Comparison of ENCODE assay signal across 14 cellular contexts in the genomic region with DNA sequence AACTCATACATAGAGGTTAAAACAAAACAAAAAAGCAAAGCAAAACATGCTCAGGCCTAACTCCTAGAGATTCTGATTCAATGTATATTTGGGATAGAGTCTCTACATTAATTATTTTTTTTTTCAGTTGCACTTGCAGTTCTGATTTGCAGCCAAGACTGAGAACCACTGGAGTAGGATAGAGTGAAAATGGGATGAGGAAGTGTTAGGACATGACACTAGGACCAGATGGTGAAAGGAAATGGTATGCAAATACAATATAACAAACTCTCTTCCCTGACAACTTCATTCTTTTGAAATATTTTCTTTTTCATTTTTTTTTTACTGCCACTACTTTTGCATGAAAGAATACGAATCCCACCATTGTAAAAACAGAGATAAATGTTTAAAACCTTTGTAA. TPM values are rescaled to one million over a fixed set of nuclear protein-coding genes. Genes with fewer than 3 reads are reported as not detected.
DNase-seq lines count a peak whose midpoint lies in the region; ATAC-seq and TF ChIP-seq lines count a peak whose summit lies in the region.
"Had no signal": no experiment of that assay in that cellular context is flagged by ENCODE, and none has a peak within 500 bp of the region (broad histone marks: within the 10 kb centered on the region; RNA-seq: fewer than 3 reads in every experiment).

No MANE protein-coding gene starts in this region.

- H3K27me3 ChIP-seq in Karpas-422 (ENCODE audit: low read length) (no peaks in the 10 kb centered on the region; the same call in 1 of the 2 replicates), smooth muscle cell (ENCODE audit: low read depth) (no peaks in the 10 kb centered on the region)

- intact Hi-C loops in activated CD4-positive, alpha-beta T cell treated with anti-CD3 and anti-CD28 coated beads, Interleukin-2, amount 10 ng/mL, durations not matched to agents 24 days and 14 days (cut with micrococcal nuclease), result no loop called here

- DNase-seq in activated CD4-positive, alpha-beta T cell treated with anti-CD3 and anti-CD28 coated beads, Interleukin-2, amount 10 ng/mL, durations not matched to agents 24 days and 14 days, result no peak
- DNase-seq in activated CD4-positive, alpha-beta T cell treated with anti-CD3 and anti-CD28 coated beads, Interleukin-2, amount 50 U/mL, for 48 hours, result no peak
- DNase-seq in Karpas-422, result no peak
- no peak for DNase-seq in chondrocyte (ENCODE audit: low spot score)
- DNase-seq in smooth muscle cell (lab: John Stamatoyannopoulos, UW; ENCODE audit: unreplicated experiment), result no peak
- DNase-seq in GDM1 (lab: John Stamatoyannopoulos, UW), result no peak
- no peak for DNase-seq in T-helper 9 cell
- DNase-seq: activated CD4-positive, CD25-positive, alpha-beta regulatory T cell treated with anti-CD3 and anti-CD28 coated beads, Interleukin-2, amount 50 U/mL, for 72 hours; BE2C; effector memory CD8-positive, alpha-beta T cell; NCI-H2081 treated with DMSO at 0.1 percent for 48 hours had no signal

- H3K4me3 ChIP-seq in Karpas-422 (ENCODE audit: low read length), result 0 out of 2 replicates have a peak overlapping the region, but pooled peaks have one; percentile 76
- no peak overlapping the region for H3K4me3 ChIP-seq in smooth muscle cell

- no peaks in the 10 kb centered on the region for H3K9me3 Mint-ChIP-seq in activated CD4-positive, alpha-beta T cell treated with anti-CD3 and anti-CD28 coated beads, Interleukin-2, amount 10 ng/mL, durations not matched to agents 24 days and 14 days
- no peaks in the 10 kb centered on the region for H3K9me3 Mint-ChIP-seq in chondrocyte (ENCODE audit: low read depth)
- H3K9me3 Mint-ChIP-seq: activated naive CD4-positive, alpha-beta T cell treated with anti-CD3 and anti-CD28 coated beads, Interleukin-2, amount 50 U/mL, for 72 hours; effector memory CD8-positive, alpha-beta T cell had no signal

- H3K4me1 ChIP-seq in Karpas-422 (ENCODE audit: low read length), result peaks cover 43% of the 10 kb centered on the region
- H3K4me1 ChIP-seq in smooth muscle cell (ENCODE audit: low read depth), result peaks cover 13% of the 10 kb centered on the region
- H3K4me1 ChIP-seq: BE2C had no signal

- no peak for TF ChIP-seq CTCF in chondrocyte (IDR thresholded peaks at IDR 0.05)
- no peak for TF ChIP-seq CTCF in smooth muscle cell (IDR thresholded peaks at IDR 0.05; ENCODE audit: borderline replicate concordance, insufficient read depth, poor library complexity, severe bottlenecking)

- H3F3A ChIP-seq in smooth muscle cell (ENCODE audit: low read depth), result no peaks in the 10 kb centered on the region

- peaks cover 16% of the 10 kb centered on the region for H3K27me3 Mint-ChIP-seq in activated CD4-positive, alpha-beta T cell treated with anti-CD3 and anti-CD28 coated beads, Interleukin-2, amount 10 ng/mL, durations not matched to agents 24 days and 14 days
- H3K27me3 Mint-ChIP-seq in chondrocyte (ENCODE audit: low read depth), result no peaks in the 10 kb centered on the region
- H3K27me3 Mint-ChIP-seq: effector memory CD8-positive, alpha-beta T cell had no signal

- 0 out of 2 replicates have a peak overlapping the region, but pooled peaks have one; percentile 9 for H3K27ac ChIP-seq in Karpas-422 (ENCODE audit: low read length)
- H3K27ac ChIP-seq in smooth muscle cell (ENCODE audit: low read depth), result no peak overlapping the region
- H3K27ac ChIP-seq: RWPE1 had no signal

- peak overlapping the region; percentile 19 for H3K4me3 Mint-ChIP-seq in activated CD4-positive, alpha-beta T cell treated with anti-CD3 and anti-CD28 coated beads, Interleukin-2, amount 10 ng/mL, durations not matched to agents 24 days and 14 days
- no peak overlapping the region for H3K4me3 Mint-ChIP-seq in chondrocyte (ENCODE audit: unreplicated experiment)

- WGBS in smooth muscle cell (ENCODE audit: low lambda C conversion rate), result 94% methylated on average over 1 of the region's 1 CpG

- H3K36me3 Mint-ChIP-seq in activated CD4-positive, alpha-beta T cell treated with anti-CD3 and anti-CD28 coated beads, Interleukin-2, amount 10 ng/mL, durations not matched to agents 24 days and 14 days (ENCODE audit: low read depth), result peaks cover 5% of the 10 kb centered on the region
- no peaks in the 10 kb centered on the region for H3K36me3 Mint-ChIP-seq in chondrocyte (ENCODE audit: low read depth)

- H3K4me1 Mint-ChIP-seq in activated CD4-positive, alpha-beta T cell treated with anti-CD3 and anti-CD28 coated beads, Interleukin-2, amount 10 ng/mL, durations not matched to agents 24 days and 14 days, result peaks cover 13% of the 10 kb centered on the region
- H3K4me1 Mint-ChIP-seq in chondrocyte (ENCODE audit: low read depth), result peaks cover 31% of the 10 kb centered on the region

- H2AFZ ChIP-seq in Karpas-422 (ENCODE audit: low read length), result no peak overlapping the region
- H2AFZ ChIP-seq in smooth muscle cell (ENCODE audit: low read depth), result no peak overlapping the region

- no peak for ATAC-seq in HG03354 (IDR thresholded peaks at IDR 0.05; ENCODE audit: poor library complexity, severe bottlenecking, unreplicated experiment)
- ATAC-seq: activated naive CD4-positive, alpha-beta T cell treated with anti-CD3 and anti-CD28 coated beads, Interleukin-2, amount 50 U/mL, for 72 hours; effector memory CD8-positive, alpha-beta T cell had no signal

- H3K27ac Mint-ChIP-seq in activated CD4-positive, alpha-beta T cell treated with anti-CD3 and anti-CD28 coated beads, Interleukin-2, amount 10 ng/mL, durations not matched to agents 24 days and 14 days, result no peak overlapping the region
- H3K27ac Mint-ChIP-seq in chondrocyte (ENCODE audit: unreplicated experiment), result peak overlapping the region; percentile 67

- no peaks in the 10 kb centered on the region for H4K20me1 ChIP-seq in Karpas-422 (ENCODE audit: insufficient read depth, low read depth, low read length)
- H4K20me1 ChIP-seq in smooth muscle cell (ENCODE audit: low read depth), result no peaks in the 10 kb centered on the region

- no peaks in the 10 kb centered on the region for H3K9me2 ChIP-seq in Karpas-422 (replicated peaks; ENCODE audit: insufficient read depth, low read length)

- H3K36me3 ChIP-seq in Karpas-422 (ENCODE audit: insufficient read depth, low read length) (no peaks in the 10 kb centered on the region), smooth muscle cell (ENCODE audit: low read depth) (no peaks in the 10 kb centered on the region)
- H3K36me3 ChIP-seq: BE2C had no signal

- no peaks in the 10 kb centered on the region for H3K9me3 ChIP-seq in Karpas-422 (ENCODE audit: low read length)
- no peaks in the 10 kb centered on the region for H3K9me3 ChIP-seq in smooth muscle cell (replicated peaks; ENCODE audit: low read depth)
- H3K9me3 ChIP-seq: BE2C had no signal

- H3K79me2 ChIP-seq in Karpas-422 (ENCODE audit: low read length) (no peaks in the 10 kb centered on the region), smooth muscle cell (ENCODE audit: low read depth) (peaks cover 14% of the 10 kb centered on the region)

- peak overlapping the region; percentile 92 for H3K4me2 ChIP-seq in Karpas-422 (ENCODE audit: low read depth, low read length, poor library complexity, severe bottlenecking)
- H3K4me2 ChIP-seq in smooth muscle cell, result peak overlapping the region; percentile 90

- H3K9ac ChIP-seq in Karpas-422 (ENCODE audit: low read length), result no peak overlapping the region
- no peak overlapping the region for H3K9ac ChIP-seq in smooth muscle cell (ENCODE audit: low read depth)

RNA-seq across cellular contexts. Expression of a gene that starts 1.8 kb away (rescaled TPM):
- 0.56 and 1.7 TPM in 2 replicates for total RNA-seq in activated CD4-positive, alpha-beta T cell treated with anti-CD3 and anti-CD28 coated beads, Interleukin-2, amount 10 ng/mL, durations not matched to agents 24 days and 14 days
- total RNA-seq in Karpas-422 (2014; rRNA removed; shearing (Covaris generic); ENCODE audit: low replicate concordance), result 0.14 and 1.6 TPM in 2 replicates
- total RNA-seq in chondrocyte, result 5.5 to 8.3 TPM (median 7.3 TPM) in 3 replicates
- total RNA-seq in smooth muscle cell, result 2.8 and 10.8 TPM in 2 replicates
- 3.8 and 8.1 TPM in 2 replicates for polyA plus RNA-seq in smooth muscle cell

RNA-seq across cellular contexts. Expression of a gene that starts 1.9 kb away (rescaled TPM):
- 2.3 and 2.6 TPM in 2 replicates for total RNA-seq in activated CD4-positive, alpha-beta T cell treated with anti-CD3 and anti-CD28 coated beads, Interleukin-2, amount 10 ng/mL, durations not matched to agents 24 days and 14 days
- 0.34 and 0.69 TPM in 2 replicates for total RNA-seq in Karpas-422 (2014; rRNA removed; shearing (Covaris generic); ENCODE audit: low replicate concordance)
- 4.9 to 6.7 TPM (median 5.0 TPM) in 3 replicates for total RNA-seq in chondrocyte
- total RNA-seq in smooth muscle cell, result 6.8 and 8.7 TPM in 2 replicates
- polyA plus RNA-seq in smooth muscle cell, result 2.0 and 3.3 TPM in 2 replicates
